37 cellular contexts compared by ENCODE assay signal in the genomic region with DNA sequence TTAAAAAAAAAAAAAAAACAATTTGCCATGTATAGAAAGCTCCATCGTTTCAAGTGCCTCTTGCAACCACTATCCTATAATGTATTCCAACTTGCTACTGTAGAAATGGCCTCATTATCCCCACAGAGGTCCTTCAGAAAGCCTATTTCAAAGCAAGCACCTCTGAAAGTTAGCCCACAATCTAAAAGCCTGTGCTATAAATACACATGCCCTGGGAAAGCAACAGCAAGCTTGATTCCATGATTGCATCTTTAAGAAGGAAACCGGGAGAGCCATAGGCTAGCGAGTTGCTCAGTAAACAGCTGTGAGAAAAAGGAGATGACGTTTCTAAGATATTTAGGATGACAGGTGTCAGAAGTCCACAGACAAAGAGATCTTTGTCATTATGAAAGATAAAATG. TPM values are rescaled to one million over a fixed set of nuclear protein-coding genes. Genes with fewer than 3 reads are reported as not detected.
"Had no signal": no experiment of that assay in that cellular context is flagged by ENCODE, and none has a peak within 500 bp of the region (broad histone marks: within the 10 kb centered on the region; RNA-seq: fewer than 3 reads in every experiment).

No MANE protein-coding gene starts in this region.

- H3K9me3 ChIP-seq: adrenal gland, body of pancreas, breast epithelium had no signal

- H3K27ac ChIP-seq: adrenal gland, body of pancreas, brain microvascular endothelial cell, breast epithelium, VCaP had no signal

- H3K36me3 ChIP-seq: adrenal gland, brain microvascular endothelial cell, breast epithelium had no signal

- H3K4me1 ChIP-seq: adrenal gland, body of pancreas, breast epithelium had no signal

- H3K4me3 ChIP-seq: adrenal gland, body of pancreas, breast epithelium had no signal

- DNase-seq: activated B cell treated with CpG ODN at 0.5 μM for 24 hours; activated CD4-positive, alpha-beta memory T cell treated with anti-CD3 and anti-CD28 coated beads for 36 hours; activated CD4-positive, alpha-beta T cell treated with anti-CD3 and anti-CD28 coated beads for 4 hours; activated CD4-positive, alpha-beta T cell treated with anti-CD3 and anti-CD28 coated beads, Interleukin-2, amount 10 ng/mL, durations not matched to agents 24 days and 14 days; activated CD4-positive, alpha-beta T cell treated with anti-CD3 and anti-CD28 coated beads, Interleukin-2, amount 50 U/mL, for 1 hour; activated CD4-positive, alpha-beta T cell treated with anti-CD3 and anti-CD28 coated beads, Interleukin-2, amount 50 U/mL, for 4 hours; activated CD4-positive, CD25-positive, alpha-beta regulatory T cell treated with anti-CD3 and anti-CD28 coated beads, Interleukin-2, amount 50 U/mL, for 72 hours; activated CD8-positive, alpha-beta memory T cell treated with anti-CD3 and anti-CD28 coated beads, Interleukin-2, amount 50 U/mL, for 4 hours; activated CD8-positive, alpha-beta T cell treated with anti-CD3 and anti-CD28 coated beads for 36 hours; activated effector memory CD4-positive, alpha-beta T cell treated with anti-CD3 and anti-CD28 coated beads, Interleukin-2, amount 50 U/mL, for 16 hours; activated gamma-delta T cell treated with Interleukin-2 at 50 U/mL for 16 hours; activated naive CD4-positive, alpha-beta T cell; activated naive CD4-positive, alpha-beta T cell treated with anti-CD3 and anti-CD28 coated beads for 36 hours; activated naive CD4-positive, alpha-beta T cell treated with anti-CD3 and anti-CD28 coated beads, Interleukin-2, amount 50 U/mL, for 16 hours; activated naive CD8-positive, alpha-beta T cell treated with anti-CD3 and anti-CD28 coated beads for 36 hours; activated T-cell treated with anti-CD3 and anti-CD28 coated beads for 4 hours; activated T-cell treated with anti-CD3 and anti-CD28 coated beads, Interleukin-2, amount 50 U/mL, for 1 hour; activated T-cell treated with anti-CD3 and anti-CD28 coated beads, Interleukin-2, amount 50 U/mL, for 4 hours; activated T-cell treated with anti-CD3 and anti-CD28 coated beads, Interleukin-2, amount 50 U/mL, for 72 hours; adrenal gland; amniotic stem cell; aorta; body of pancreas; brain microvascular endothelial cell; caudate nucleus; cerebellar nuclear complex; T-helper 1 cell; T-helper 2 cell; T-helper 9 cell had no signal

- H3K27me3 ChIP-seq: adrenal gland, body of pancreas, brain microvascular endothelial cell had no signal

- ATAC-seq: activated CD8-positive, alpha-beta T cell treated with anti-CD3 and anti-CD28 coated beads for 36 hours; activated naive CD4-positive, alpha-beta T cell treated with anti-CD3 and anti-CD28 coated beads, Interleukin-2, amount 50 U/mL, for 72 hours; activated T-cell treated with anti-CD3 and anti-CD28 coated beads, Interleukin-2, amount 50 U/mL, for 4 hours; activated T-cell treated with anti-CD3 and anti-CD28 coated beads, Interleukin-2, amount 50 U/mL, for 72 hours; activated T-helper 17 cell treated with anti-CD3 and anti-CD28 coated beads, Interleukin-2, amount 50 U/mL, for 72 hours; body of pancreas had no signal

RNA-seq across cellular contexts. Expression of a gene that starts 28.3 kb away (rescaled TPM):
- total RNA-seq: activated B cell treated with CpG ODN at 0.5 μM for 24 hours; activated CD4-positive, alpha-beta memory T cell treated with anti-CD3 and anti-CD28 coated beads for 36 hours; activated CD4-positive, alpha-beta T cell treated with anti-CD3 and anti-CD28 coated beads, Interleukin-2, amount 10 ng/mL, durations not matched to agents 24 days and 14 days; activated CD8-positive, alpha-beta memory T cell treated with anti-CD3 and anti-CD28 coated beads for 36 hours; activated CD8-positive, alpha-beta T cell treated with anti-CD3 and anti-CD28 coated beads for 36 hours; activated naive CD4-positive, alpha-beta T cell treated with anti-CD3 and anti-CD28 coated beads for 36 hours; activated naive CD4-positive, alpha-beta T cell treated with anti-CD3 and anti-CD28 coated beads, Interleukin-2, amount 50 U/mL, for 72 hours; activated naive CD8-positive, alpha-beta T cell treated with anti-CD3 and anti-CD28 coated beads for 36 hours; activated T-cell treated with anti-CD3 and anti-CD28 coated beads, Interleukin-2, amount 50 U/mL, for 4 hours; activated T-cell treated with anti-CD3 and anti-CD28 coated beads, Interleukin-2, amount 50 U/mL, for 72 hours; activated T-helper 1 cell treated with anti-CD3 and anti-CD28 coated beads, Interleukin-12 subunit alpha, Interleukin-12 subunit beta, Interleukin-2, Interleukin-4 antibody, amounts not matched to agents 30 ng/mL and 10 ng/mL and 1 ng/mL, durations not matched to agents 14 hours and 24 hours and 36 hours; activated T-helper 17 cell treated with anti-CD3 and anti-CD28 coated beads, Interleukin-2, amount 50 U/mL, for 72 hours; aorta; astrocyte; breast epithelium; chondrocyte had no signal
- polyA plus RNA-seq: aorta had no signal
